Comparison of ENCODE assay signal across 14 cellular contexts in the genomic region with DNA sequence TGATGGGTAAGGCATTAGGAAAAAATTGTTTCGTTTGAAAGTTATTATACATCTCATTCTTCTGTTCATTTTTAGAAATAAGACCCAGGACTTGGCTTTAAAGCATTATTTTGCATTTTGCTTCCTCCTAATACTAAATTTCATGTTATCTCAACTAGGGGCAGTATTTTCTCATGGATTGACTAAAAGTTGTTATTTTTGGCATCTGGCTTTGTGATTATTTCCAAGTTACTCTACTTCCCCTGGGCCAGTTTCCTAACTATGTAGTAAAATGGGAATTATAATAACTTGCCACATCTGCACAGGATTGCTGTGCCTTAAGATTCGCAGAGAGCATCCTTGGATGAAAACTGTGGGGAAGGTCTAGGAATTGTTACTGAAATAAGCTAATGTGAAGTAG. TPM values are rescaled to one million over a fixed set of nuclear protein-coding genes. Genes with fewer than 3 reads are reported as not detected.
DNase-seq lines count a peak whose midpoint lies in the region; ATAC-seq, FAIRE-seq and TF ChIP-seq lines count a peak whose summit lies in the region.
"Had no signal": no experiment of that assay in that cellular context is flagged by ENCODE, and none has a peak within 500 bp of the region (broad histone marks: within the 10 kb centered on the region; RNA-seq: fewer than 3 reads in every experiment).

No MANE protein-coding gene starts in this region.

- H2BK5ac ChIP-seq in H9 (ENCODE audit: insufficient read length, low read length), result no peak overlapping the region

- DNase-seq in AG10803 (ENCODE audit: low read depth) (peak; percentile 48), H9 (no peak), amniotic stem cell (lab: John Stamatoyannopoulos, UW) (peak; percentile 25), pancreas (no peak), NCI-H1436 treated with DMSO at 0.1 percent for 48 hours (lab: John Stamatoyannopoulos, UW) (no peak)
- no peak for DNase-seq in activated effector memory CD4-positive, alpha-beta T cell treated with anti-CD3 and anti-CD28 coated beads, Interleukin-2, amount 50 U/mL, for 16 hours
- DNase-seq in stimulated activated CD8-positive, alpha-beta memory T cell treated with anti-CD3 and anti-CD28 coated beads, Interleukin-4, amount 100 ng/mL, for 48 hours, result no peak
- DNase-seq: cerebellar nuclear complex; DMS153; H7; NCI-H187 treated with DMSO at 0.1 percent for 48 hours; stimulated activated CD4-positive, alpha-beta T cell treated with anti-CD3 and anti-CD28 coated beads, Interleukin-4, amount 100 ng/mL, for 24 hours had no signal

- no peak overlapping the region for H3K4ac ChIP-seq in H9 (ENCODE audit: low read depth, low read length)

- peaks cover 40 to 41% of the 10 kb centered on the region in 2 experiments for H3K4me1 Mint-ChIP-seq in H9

- no peaks in the 10 kb centered on the region for H3K9me3 ChIP-seq in H9 (ENCODE audit: control insufficient read depth, low read depth, low read length)
- no peaks in the 10 kb centered on the region for H3K9me3 ChIP-seq in iPS-18a (ENCODE audit: control insufficient read depth, low read depth, low read length)
- H3K9me3 ChIP-seq in pancreas, result no peaks in the 10 kb centered on the region

- H2BK15ac ChIP-seq in H9 (ENCODE audit: low read depth, low read length), result no peak overlapping the region

- ATAC-seq in pancreas, result no peak

- H4K20me1 ChIP-seq in H9 (ENCODE audit: control insufficient read depth, insufficient read depth, insufficient read length), result no peaks in the 10 kb centered on the region

- H4K8ac ChIP-seq in H9 (replicated peaks; ENCODE audit: insufficient read length, low read depth, low read length), result no peak overlapping the region

- H3K4me1 ChIP-seq in H9 (ENCODE audit: insufficient read depth, low read length) (no peaks in the 10 kb centered on the region; the same call in 1 of the 2 replicates), iPS-18a (ENCODE audit: control insufficient read depth, low read depth, low read length) (peaks cover 15% of the 10 kb centered on the region), pancreas (peaks cover 10 to 24% (median 21%) of the 10 kb centered on the region in 3 donors)

- H3K9ac ChIP-seq in H9 (ENCODE audit: extremely low read depth, insufficient read length, low read length) (no peak overlapping the region), iPS-18a (ENCODE audit: low read length) (no peak overlapping the region)

- TF ChIP-seq CTCF in AG10803 (conservative IDR thresholded peaks at IDR 0.05; ENCODE audit: low read length) (no peak; the same call in 1 of the 2 replicates), H9 (conservative IDR thresholded peaks at IDR 0.05) (no peak), pancreas (IDR thresholded peaks at IDR 0.05) (no peak)

- no peak overlapping the region for H4K5ac ChIP-seq in H9 (ENCODE audit: insufficient read length, low read depth, low read length)

- peak overlapping the region in 1 of 3 experiments; percentile 41; a peak in 2 of 7 replicates for H3K27ac Mint-ChIP-seq in H9

- no peaks in the 10 kb centered on the region for H3K79me1 ChIP-seq in H9 (ENCODE audit: insufficient read depth, low read depth, low read length, poor library complexity, severe bottlenecking)

- H4K91ac ChIP-seq in H9 (ENCODE audit: insufficient read length, low read depth, low read length), result no peak overlapping the region

- H3K14ac ChIP-seq in H9 (ENCODE audit: insufficient read depth, low read length), result no peak overlapping the region

- H3K27ac ChIP-seq in H9 (ENCODE audit: insufficient read length, low read depth, low read length), result no peak overlapping the region
- no peak overlapping the region for H3K27ac ChIP-seq in iPS-18a (ENCODE audit: low read length)
- H3K27ac ChIP-seq in pancreas, result no peak overlapping the region
- H3K27ac ChIP-seq: RWPE1 had no signal

- H3K56ac ChIP-seq in H9 (ENCODE audit: insufficient read length, low read depth, low read length), result no peak overlapping the region

- no peak overlapping the region for H3K23ac ChIP-seq in H9 (ENCODE audit: insufficient read length, low read depth, low read length)

- no peaks in the 10 kb centered on the region for H3K27me3 Mint-ChIP-seq in H9 (ENCODE audit: low read depth)

- H3K18ac ChIP-seq in H9 (ENCODE audit: insufficient read length, low read depth, low read length), result no peak overlapping the region

- no peak overlapping the region for H3T11ph ChIP-seq in H9 (ENCODE audit: low read length)

- no peak overlapping the region for H2BK12ac ChIP-seq in H9 (ENCODE audit: insufficient read length, low read depth, low read length)

- H2BK20ac ChIP-seq in H9 (ENCODE audit: low read depth, low read length, poor library complexity, severe bottlenecking), result no peak overlapping the region

- H2AFZ ChIP-seq in H9 (ENCODE audit: low read length), result no peak overlapping the region

- peaks cover 0 to 2% (median 0%) of the 10 kb centered on the region in 3 experiments; a peak in 1 of 7 replicates for H3K36me3 Mint-ChIP-seq in H9 (ENCODE audit: insufficient read depth in 1 of 3, low read depth in 3 of 3)

- no peak overlapping the region for H2BK120ac ChIP-seq in H9 (ENCODE audit: low read depth, low read length, poor library complexity, severe bottlenecking)

- H3K4me3 ChIP-seq in AG10803 (ENCODE audit: low read length) (no peak overlapping the region), iPS-18a (ENCODE audit: low read length) (peak overlapping the region; percentile 99), pancreas (no peak overlapping the region)

- no peak overlapping the region for H2AK5ac ChIP-seq in H9 (ENCODE audit: insufficient read length, low read length)

- intact Hi-C loops in pancreas (cut with DNase I), result no loop called here

- no peak overlapping the region for H3K4me2 ChIP-seq in H9 (ENCODE audit: insufficient read depth, insufficient read length, low read length)

- H3K27me3 ChIP-seq in H9 (ENCODE audit: insufficient read depth, low read length) (no peaks in the 10 kb centered on the region), iPS-18a (ENCODE audit: control insufficient read depth, insufficient read depth, low read length) (no peaks in the 10 kb centered on the region), pancreas (no peaks in the 10 kb centered on the region)

- peak overlapping the region; percentile 35 to 97; a peak in 4 of 5 replicates for H3K4me3 Mint-ChIP-seq in H9

- H3K36me3 ChIP-seq in iPS-18a (ENCODE audit: control insufficient read depth, low read depth, low read length), result no peaks in the 10 kb centered on the region
- H3K36me3 ChIP-seq in pancreas, result no peaks in the 10 kb centered on the region

- FAIRE-seq in pancreas (lab: Jason Lieb, UNC), result no peak

- peaks cover 69% of the 10 kb centered on the region for H3K79me2 ChIP-seq in H9 (ENCODE audit: insufficient read depth, low read length)

- no CpG with 5 or more reads among the region's 2 CpGs for WGBS in H9 (ENCODE audit: extremely low coverage, insufficient read length, low lambda C conversion rate)
- WGBS in pancreas, 2 donors, result 25% methylated on average over 2 of the region's 2 CpGs

- H3K9me3 Mint-ChIP-seq in H9, result no peaks in the 10 kb centered on the region; a peak in 1 of 5 replicates

- H3K23me2 ChIP-seq in H9 (ENCODE audit: insufficient read length, low read depth, low read length, poor library complexity, severe bottlenecking), result peaks cover 22% of the 10 kb centered on the region

RNA-seq across cellular contexts. Expression of gene RBPJ, which starts 3.0 kb away (rescaled TPM):
- 155 and 166 TPM in 2 replicates for total RNA-seq in H9 (2021)
- total RNA-seq in pancreas, result 10 to 100 TPM; 17.6 to 50.2 (median 26.8) TPM
- 10 to 100 TPM; 19.5 to 27.1 TPM for polyA plus RNA-seq in pancreas

Comparison
In these comparisons a context has a peak if more than half of its experiments do, and no peak if none do; other contexts are left out.
1. DNase-seq: peak in AG10803 (single experiment) and amniotic stem cell (single experiment); none in H9 (single experiment), pancreas (0 of 6), activated effector memory CD4-positive, alpha-beta T cell treated with anti-CD3 and anti-CD28 coated beads, Interleukin-2, amount 50 U/mL, for 16 hours (single experiment), stimulated activated CD8-positive, alpha-beta memory T cell treated with anti-CD3 and anti-CD28 coated beads, Interleukin-4, amount 100 ng/mL, for 48 hours (single experiment) and NCI-H1436 treated with DMSO at 0.1 percent for 48 hours (single experiment).